In the genomic region with DNA sequence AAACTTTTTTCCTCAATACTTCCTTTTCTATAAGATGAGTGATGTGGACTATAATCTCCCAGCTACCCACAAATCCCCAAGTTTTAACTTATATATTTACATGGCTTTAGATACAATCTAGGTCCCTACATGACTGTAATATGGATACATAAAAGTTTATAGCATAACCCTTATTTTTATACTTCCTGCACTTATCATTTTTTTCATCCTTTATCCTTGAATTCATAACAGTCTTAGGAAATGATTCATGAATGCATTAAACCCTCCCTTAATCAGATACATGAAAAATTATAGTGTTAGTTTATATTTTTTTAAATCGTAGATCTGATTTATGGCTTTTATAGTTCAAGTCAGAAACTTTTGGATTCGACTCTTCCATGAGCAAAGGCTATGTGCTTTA, we compare ENCODE assay signal across 16 cellular contexts.
DNase-seq lines count a peak whose midpoint lies in the region; ATAC-seq and TF ChIP-seq lines count a peak whose summit lies in the region.
"Had no signal": no experiment of that assay in that cellular context is flagged by ENCODE, and none has a peak within 500 bp of the region (broad histone marks: within the 10 kb centered on the region; RNA-seq: fewer than 3 reads in every experiment).

No MANE protein-coding gene starts in this region.

- H3K36me3 Mint-ChIP-seq in activated naive CD4-positive, alpha-beta T cell treated with anti-CD3 and anti-CD28 coated beads, Interleukin-2, amount 50 U/mL, for 24 hours, result peaks cover 11% of the 10 kb centered on the region
- H3K36me3 Mint-ChIP-seq in activated naive CD4-positive, alpha-beta T cell treated with anti-CD3 and anti-CD28 coated beads, Interleukin-2, amount 50 U/mL, for 72 hours, result peaks cover 0 to 17% of the 10 kb centered on the region in 2 donors
- peaks cover 4 to 32% (median 23%) of the 10 kb centered on the region in 5 donors for H3K36me3 Mint-ChIP-seq in naive thymus-derived CD4-positive, alpha-beta T cell
- peaks cover 3% of the 10 kb centered on the region for H3K36me3 Mint-ChIP-seq in activated CD8-positive, alpha-beta T cell treated with anti-CD3 and anti-CD28 coated beads for 36 hours (ENCODE audit: low read depth)

- H3K9me3 ChIP-seq in naive thymus-derived CD4-positive, alpha-beta T cell (ENCODE audit: control insufficient read depth in 2 of 3, low read length in 3 of 3), result no peaks in the 10 kb centered on the region

- H3K4me3 ChIP-seq in brain microvascular endothelial cell (ENCODE audit: low read depth, low read length), result no peak overlapping the region
- H3K4me3 ChIP-seq in naive thymus-derived CD4-positive, alpha-beta T cell (ENCODE audit: low read length), result no peak overlapping the region

- no peaks in the 10 kb centered on the region for H3K36me3 ChIP-seq in brain microvascular endothelial cell (replicated peaks)
- H3K36me3 ChIP-seq in naive thymus-derived CD4-positive, alpha-beta T cell (ENCODE audit: control insufficient read depth in 2 of 3, insufficient read depth in 3 of 3, low read length in 3 of 3), result no peaks in the 10 kb centered on the region

- H3K4me1 ChIP-seq in naive thymus-derived CD4-positive, alpha-beta T cell (ENCODE audit: control insufficient read depth in 2 of 2, insufficient read depth in 2 of 2, low read length in 2 of 2), result no peaks in the 10 kb centered on the region

- no peak for ATAC-seq in activated naive CD4-positive, alpha-beta T cell treated with anti-CD3 and anti-CD28 coated beads, Interleukin-2, amount 50 U/mL, for 72 hours
- ATAC-seq in naive thymus-derived CD4-positive, alpha-beta T cell, result no peak
- no peak for ATAC-seq in activated CD8-positive, alpha-beta T cell treated with anti-CD3 and anti-CD28 coated beads for 36 hours

- CTCF ChIA-PET in naive thymus-derived CD4-positive, alpha-beta T cell (lab: Charles Lee), result no interaction called here
- CTCF ChIA-PET in activated CD8-positive, alpha-beta T cell treated with anti-CD3 and anti-CD28 coated beads for 36 hours (lab: Charles Lee), result no interaction called here

- POLR2A ChIA-PET in naive thymus-derived CD4-positive, alpha-beta T cell (lab: Charles Lee), result interaction anchor here (1.0 kb wide), 1 partner anchor 196 kb away, joined by 8 read pairs; no protein-coding TSS in a partner anchor
- POLR2A ChIA-PET in activated CD8-positive, alpha-beta T cell treated with anti-CD3 and anti-CD28 coated beads for 36 hours (lab: Charles Lee), result interaction anchor here (0.6 to 1.2 kb wide), 3 partner anchors 8 to 11 kb away, joined by 3 to 4 read pairs (median 3); no protein-coding TSS in a partner anchor

- H3K4me1 Mint-ChIP-seq in activated naive CD4-positive, alpha-beta T cell treated with anti-CD3 and anti-CD28 coated beads, Interleukin-2, amount 50 U/mL, for 24 hours, result peaks cover 61% of the 10 kb centered on the region
- peaks cover 7 to 65% (median 57%) of the 10 kb centered on the region in 7 donors for H3K4me1 Mint-ChIP-seq in naive thymus-derived CD4-positive, alpha-beta T cell
- H3K4me1 Mint-ChIP-seq in activated CD8-positive, alpha-beta T cell treated with anti-CD3 and anti-CD28 coated beads for 36 hours (ENCODE audit: low read depth), result peaks cover 40% of the 10 kb centered on the region

- no peaks in the 10 kb centered on the region for H3K9me3 Mint-ChIP-seq in activated naive CD4-positive, alpha-beta T cell treated with anti-CD3 and anti-CD28 coated beads, Interleukin-2, amount 50 U/mL, for 24 hours
- H3K9me3 Mint-ChIP-seq in activated naive CD4-positive, alpha-beta T cell treated with anti-CD3 and anti-CD28 coated beads, Interleukin-2, amount 50 U/mL, for 72 hours, result peaks cover 0 to 5% of the 10 kb centered on the region in 2 donors
- H3K9me3 Mint-ChIP-seq in naive thymus-derived CD4-positive, alpha-beta T cell, result no peaks in the 10 kb centered on the region
- H3K9me3 Mint-ChIP-seq in activated CD8-positive, alpha-beta T cell treated with anti-CD3 and anti-CD28 coated beads for 36 hours, result no peaks in the 10 kb centered on the region
- H3K9me3 Mint-ChIP-seq: CD14-positive monocyte had no signal

- no peak for TF ChIP-seq CTCF in brain microvascular endothelial cell (IDR thresholded peaks at IDR 0.05; ENCODE audit: low read depth, low read length, missing control alignments)
- no peak for TF ChIP-seq CTCF in activated CD8-positive, alpha-beta T cell treated with anti-CD3 and anti-CD28 coated beads for 36 hours (IDR thresholded peaks at IDR 0.05)

- in situ Hi-C loops in brain microvascular endothelial cell (cut with HindIII; ENCODE audit: low pct_ligation_motif_present, low sequenced_read_pairs), result no loop called here

- no peak for DNase-seq in activated naive CD4-positive, alpha-beta T cell treated with anti-CD3 and anti-CD28 coated beads, Interleukin-2, amount 50 U/mL, for 72 hours (ENCODE audit: low spot score in 2 of 2)
- DNase-seq in brain microvascular endothelial cell (no peak), Ammon's horn (ENCODE audit: low spot score) (no peak), NCI-H226 (no peak), erythroblast (lab: John Stamatoyannopoulos, UW) (no peak)
- no peak for DNase-seq in naive thymus-derived CD4-positive, alpha-beta T cell
- DNase-seq in activated CD8-positive, alpha-beta T cell treated with anti-CD3 and anti-CD28 coated beads for 36 hours, result no peak
- DNase-seq: 8988T; COR-L47; DMS153; NCI-H146; NCI-H345; NK-92 treated with Interleukin-12 subunit alpha and Interleukin-12 subunit beta, amount 100 ng/mL, for 24 hours; OCI-M1 had no signal

- H3K4me3 Mint-ChIP-seq in activated naive CD4-positive, alpha-beta T cell treated with anti-CD3 and anti-CD28 coated beads, Interleukin-2, amount 50 U/mL, for 24 hours, result no peak overlapping the region
- H3K4me3 Mint-ChIP-seq in naive thymus-derived CD4-positive, alpha-beta T cell, result no peak overlapping the region
- no peak overlapping the region for H3K4me3 Mint-ChIP-seq in activated CD8-positive, alpha-beta T cell treated with anti-CD3 and anti-CD28 coated beads for 36 hours
- H3K4me3 Mint-ChIP-seq: CD14-positive monocyte had no signal

- intact Hi-C loops in naive thymus-derived CD4-positive, alpha-beta T cell (cut with micrococcal nuclease), result no loop called here
- intact Hi-C loops in activated CD8-positive, alpha-beta T cell treated with anti-CD3 and anti-CD28 coated beads for 36 hours (cut with micrococcal nuclease), result no loop called here

- no peak for TF ChIP-seq POLR2A in erythroblast (IDR thresholded peaks at IDR 0.05; ENCODE audit: low read length)

- H3K27ac Mint-ChIP-seq in activated naive CD4-positive, alpha-beta T cell treated with anti-CD3 and anti-CD28 coated beads, Interleukin-2, amount 50 U/mL, for 24 hours, result peak overlapping the region; percentile 76
- H3K27ac Mint-ChIP-seq in activated naive CD4-positive, alpha-beta T cell treated with anti-CD3 and anti-CD28 coated beads, Interleukin-2, amount 50 U/mL, for 72 hours, result no peak overlapping the region
- peak overlapping the region in 5 of 9 donors; percentile 23 to 81 (median 48) for H3K27ac Mint-ChIP-seq in naive thymus-derived CD4-positive, alpha-beta T cell
- H3K27ac Mint-ChIP-seq in activated CD8-positive, alpha-beta T cell treated with anti-CD3 and anti-CD28 coated beads for 36 hours, result no peak overlapping the region
- H3K27ac Mint-ChIP-seq: CD14-positive monocyte had no signal

- peak overlapping the region; percentile 57 for H3K27ac ChIP-seq in brain microvascular endothelial cell
- H3K27ac ChIP-seq in naive thymus-derived CD4-positive, alpha-beta T cell (ENCODE audit: low read depth, low read length), result no peak overlapping the region

- no peaks in the 10 kb centered on the region for H3K27me3 ChIP-seq in brain microvascular endothelial cell (replicated peaks)
- no peaks in the 10 kb centered on the region for H3K27me3 ChIP-seq in naive thymus-derived CD4-positive, alpha-beta T cell (ENCODE audit: control insufficient read depth in 2 of 2, insufficient read depth in 2 of 2, low read length in 2 of 2)

- no peaks in the 10 kb centered on the region for H3K27me3 Mint-ChIP-seq in activated naive CD4-positive, alpha-beta T cell treated with anti-CD3 and anti-CD28 coated beads, Interleukin-2, amount 50 U/mL, for 24 hours
- no peaks in the 10 kb centered on the region for H3K27me3 Mint-ChIP-seq in naive thymus-derived CD4-positive, alpha-beta T cell
- H3K27me3 Mint-ChIP-seq in activated CD8-positive, alpha-beta T cell treated with anti-CD3 and anti-CD28 coated beads for 36 hours, result no peaks in the 10 kb centered on the region

Comparison
In these comparisons a context has a peak if more than half of its experiments do, and no peak if none do; other contexts are left out.
1. H3K27ac Mint-ChIP-seq: peak in activated naive CD4-positive, alpha-beta T cell treated with anti-CD3 and anti-CD28 coated beads, Interleukin-2, amount 50 U/mL, for 24 hours (single experiment) and naive thymus-derived CD4-positive, alpha-beta T cell (5 of 9); none in activated naive CD4-positive, alpha-beta T cell treated with anti-CD3 and anti-CD28 coated beads, Interleukin-2, amount 50 U/mL, for 72 hours (0 of 2) and activated CD8-positive, alpha-beta T cell treated with anti-CD3 and anti-CD28 coated beads for 36 hours (single experiment).